In the genomic region with DNA sequence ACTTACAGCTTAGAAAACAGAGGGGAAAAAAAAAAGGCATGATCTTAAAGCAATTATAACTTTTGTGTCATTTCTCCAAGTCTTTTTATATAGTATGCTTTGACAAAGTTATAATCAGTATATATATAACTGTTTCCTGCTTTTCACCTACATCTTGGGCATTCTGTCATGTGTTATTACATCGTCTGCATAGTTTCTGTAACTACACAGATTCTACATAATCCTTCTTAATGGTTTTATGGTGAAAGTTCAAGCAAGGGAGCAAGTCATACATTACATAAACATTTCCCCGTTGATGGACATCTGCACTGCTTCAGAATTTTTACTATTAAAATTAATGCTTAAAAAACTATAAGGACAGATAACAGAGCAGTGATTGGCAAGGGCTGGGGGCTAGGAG, we compare ENCODE assay signal across 25 cellular contexts. TPM values are rescaled to one million over a fixed set of nuclear protein-coding genes. Genes with fewer than 3 reads are reported as not detected.
DNase-seq lines count a peak whose midpoint lies in the region; ATAC-seq, FAIRE-seq and TF ChIP-seq lines count a peak whose summit lies in the region.
"Had no signal": no experiment of that assay in that cellular context is flagged by ENCODE, and none has a peak within 500 bp of the region (broad histone marks: within the 10 kb centered on the region; RNA-seq: fewer than 3 reads in every experiment).

No MANE protein-coding gene starts in this region.

- peaks cover 39% of the 10 kb centered on the region for H3K4me1 ChIP-seq in mucosa of descending colon (ENCODE audit: low read depth)

- H3K4me3 Mint-ChIP-seq in Calu3 (ENCODE audit: low read depth, unreplicated experiment) = no peak overlapping the region
- no peak overlapping the region for H3K4me3 Mint-ChIP-seq in activated CD8-positive, alpha-beta T cell treated with anti-CD3 and anti-CD28 coated beads for 36 hours
- H3K4me3 Mint-ChIP-seq: activated CD4-positive, alpha-beta T cell treated with anti-CD3 and anti-CD28 coated beads, Interleukin-2, amount 10 ng/mL, durations not matched to agents 24 days and 14 days; CD4-positive, alpha-beta T cell; H9; memory B cell had no signal

- no TSS peak for BruUV-seq in Calu3 (replicated peaks; lab: Mats Ljungman, UMichigan)

- no peaks in the 10 kb centered on the region for H3K27me3 ChIP-seq in bronchial epithelial cell (ENCODE audit: control insufficient read depth, insufficient read depth, low read length)
- H3K27me3 ChIP-seq: cardiac muscle cell, dorsolateral prefrontal cortex, testis had no signal

- no peaks in the 10 kb centered on the region for H3K27me3 Mint-ChIP-seq in Calu3 (ENCODE audit: unreplicated experiment)
- no peaks in the 10 kb centered on the region for H3K27me3 Mint-ChIP-seq in activated CD8-positive, alpha-beta T cell treated with anti-CD3 and anti-CD28 coated beads for 36 hours
- H3K27me3 Mint-ChIP-seq: activated CD4-positive, alpha-beta T cell treated with anti-CD3 and anti-CD28 coated beads, Interleukin-2, amount 10 ng/mL, durations not matched to agents 24 days and 14 days; CD4-positive, alpha-beta T cell; memory B cell; naive thymus-derived CD4-positive, alpha-beta T cell; T-cell had no signal

- peaks cover 87% of the 10 kb centered on the region for H3K36me3 Mint-ChIP-seq in Calu3 (ENCODE audit: insufficient read depth, unreplicated experiment)
- peaks cover 48% of the 10 kb centered on the region for H3K36me3 Mint-ChIP-seq in activated CD8-positive, alpha-beta T cell treated with anti-CD3 and anti-CD28 coated beads for 36 hours (ENCODE audit: low read depth)

- TF ChIP-seq CTCF in Calu3 (IDR thresholded peaks at IDR 0.05; ENCODE audit: unreplicated experiment) (no peak), bronchial epithelial cell (IDR thresholded peaks at IDR 0.05; ENCODE audit: insufficient read depth, low read length, severe bottlenecking) (no peak), mucosa of descending colon (IDR thresholded peaks at IDR 0.05) (no peak)
- no peak for TF ChIP-seq CTCF in activated CD8-positive, alpha-beta T cell treated with anti-CD3 and anti-CD28 coated beads for 36 hours (IDR thresholded peaks at IDR 0.05)

- POLR2A ChIA-PET in activated CD8-positive, alpha-beta T cell treated with anti-CD3 and anti-CD28 coated beads for 36 hours (lab: Charles Lee) = no interaction called here

- no peaks in the 10 kb centered on the region for H3K9me3 ChIP-seq in mucosa of descending colon
- H3K9me3 ChIP-seq: testis had no signal

- DNase-seq in Calu3 (no peak), NCI-H69 (lab: John Stamatoyannopoulos, UW) (peak; percentile 57), bronchial epithelial cell (ENCODE audit: low read depth) (peak; percentile 6), mucosa of descending colon (no peak), GF-D8 (lab: John Stamatoyannopoulos, UW) (no peak), activated T-cell treated with anti-CD3 and anti-CD28 coated beads for 4 hours (no peak)
- no peak for DNase-seq in activated naive CD4-positive, alpha-beta T cell (lab: John Stamatoyannopoulos, UW)
- DNase-seq in activated CD8-positive, alpha-beta T cell treated with anti-CD3 and anti-CD28 coated beads for 36 hours = no peak
- DNase-seq: activated CD4-positive, alpha-beta T cell treated with anti-CD3 and anti-CD28 coated beads, Interleukin-2, amount 10 ng/mL, durations not matched to agents 24 days and 14 days; activated CD8-positive, alpha-beta memory T cell treated with anti-CD3 and anti-CD28 coated beads, Interleukin-2, amount 50 U/mL, for 4 hours; activated effector memory CD4-positive, alpha-beta T cell treated with anti-CD3 and anti-CD28 coated beads, Interleukin-2, amount 50 U/mL, for 16 hours; CD4-positive, alpha-beta T cell; DMS53; dorsolateral prefrontal cortex; H9; Kasumi-1; kidney glomerular epithelial cell; naive thymus-derived CD4-positive, alpha-beta T cell; NCI-H2081 treated with DMSO at 0.1 percent for 48 hours; T-cell; testis had no signal

- ATAC-seq in mucosa of descending colon = peak; percentile 82
- no peak for ATAC-seq in activated CD8-positive, alpha-beta T cell treated with anti-CD3 and anti-CD28 coated beads for 36 hours
- ATAC-seq: naive thymus-derived CD4-positive, alpha-beta T cell; sciatic nerve; T-cell had no signal

- peak overlapping the region; percentile 85 for H3K27ac Mint-ChIP-seq in Calu3 (ENCODE audit: unreplicated experiment)
- H3K27ac Mint-ChIP-seq in activated CD8-positive, alpha-beta T cell treated with anti-CD3 and anti-CD28 coated beads for 36 hours = no peak overlapping the region
- H3K27ac Mint-ChIP-seq: activated CD4-positive, alpha-beta T cell treated with anti-CD3 and anti-CD28 coated beads, Interleukin-2, amount 10 ng/mL, durations not matched to agents 24 days and 14 days; CD4-positive, alpha-beta T cell; memory B cell; T-cell had no signal

- H3K36me3 ChIP-seq in bronchial epithelial cell (ENCODE audit: control insufficient read depth, insufficient read depth, low read length) (no peaks in the 10 kb centered on the region), mucosa of descending colon (ENCODE audit: low read depth) (no peaks in the 10 kb centered on the region)

- H3K4me3 ChIP-seq in bronchial epithelial cell (ENCODE audit: low read depth, low read length) (no peak overlapping the region), mucosa of descending colon (no peak overlapping the region)
- H3K4me3 ChIP-seq: cardiac muscle cell, testis had no signal

- peaks cover 2% of the 10 kb centered on the region for H3K9me3 Mint-ChIP-seq in Calu3 (ENCODE audit: low read depth, unreplicated experiment)
- H3K9me3 Mint-ChIP-seq in activated CD8-positive, alpha-beta T cell treated with anti-CD3 and anti-CD28 coated beads for 36 hours = no peaks in the 10 kb centered on the region
- H3K9me3 Mint-ChIP-seq: activated CD4-positive, alpha-beta T cell treated with anti-CD3 and anti-CD28 coated beads, Interleukin-2, amount 10 ng/mL, durations not matched to agents 24 days and 14 days; CD4-positive, alpha-beta T cell; H9; T-cell had no signal

- intact Hi-C loops in Calu3 (cut with micrococcal nuclease; ENCODE audit: unreplicated experiment) (loop anchor here (1.0 to 5.0 kb wide), 3 partner anchors 8 to 156 kb away; no protein-coding TSS in a partner anchor), mucosa of descending colon (cut with DNase I, micrococcal nuclease) (loop anchor here in 1 of 2 donors (10.0 kb wide), 1 partner anchor 108 kb away; no protein-coding TSS in a partner anchor)
- intact Hi-C loops in activated CD8-positive, alpha-beta T cell treated with anti-CD3 and anti-CD28 coated beads for 36 hours (cut with micrococcal nuclease) = no loop called here

- peaks cover 81% of the 10 kb centered on the region for H3K4me1 Mint-ChIP-seq in Calu3 (ENCODE audit: low read depth, unreplicated experiment)
- H3K4me1 Mint-ChIP-seq in activated CD8-positive, alpha-beta T cell treated with anti-CD3 and anti-CD28 coated beads for 36 hours (ENCODE audit: low read depth) = peaks cover 69% of the 10 kb centered on the region

- CTCF ChIA-PET in Calu3 (lab: Charles Lee) = interaction anchor here (0.8 to 2.0 kb wide), 2 partner anchors 12 to 42 kb away, joined by 5 read pairs; a partner anchor contains a TSS
- CTCF ChIA-PET in activated CD8-positive, alpha-beta T cell treated with anti-CD3 and anti-CD28 coated beads for 36 hours (lab: Charles Lee) = no interaction called here

- FAIRE-seq in bronchial epithelial cell (lab: Jason Lieb, UNC) = no peak
- FAIRE-seq: HTR-8/SVneo had no signal

RNA-seq across cellular contexts. Expression of a gene that starts 12.1 kb away (rescaled TPM):
- total RNA-seq in Calu3 (2022) = 42.8 and 45.9 TPM in 2 replicates
- 11.8 and 14.5 TPM in 2 replicates for total RNA-seq in bronchial epithelial cell
- total RNA-seq in mucosa of descending colon = 10 to 100 TPM; 31.1 to 37.7 (median 33.5) TPM
- 10 to 100 TPM; 16.6 to 16.7 TPM for total RNA-seq in activated CD8-positive, alpha-beta T cell treated with anti-CD3 and anti-CD28 coated beads for 36 hours

Comparison
In these comparisons a context has a peak if more than half of its experiments do, and no peak if none do; other contexts are left out.
1. DNase-seq: peak in NCI-H69 (single experiment) and bronchial epithelial cell (single experiment); none in Calu3 (single experiment), mucosa of descending colon (0 of 3), GF-D8 (single experiment), activated T-cell treated with anti-CD3 and anti-CD28 coated beads for 4 hours (single experiment), activated naive CD4-positive, alpha-beta T cell (0 of 4) and activated CD8-positive, alpha-beta T cell treated with anti-CD3 and anti-CD28 coated beads for 36 hours (single experiment).